ENCODE assay signal across 9 cellular contexts in genomic region chr16:85172465-85173071, GRCh38.
DNase-seq lines count a peak whose midpoint lies in the region; ATAC-seq and TF ChIP-seq lines count a peak whose summit lies in the region.
"Had no signal": no experiment of that assay in that cellular context is flagged by ENCODE, and none has a peak within 500 bp of the region (broad histone marks: within the 10 kb centered on the region; RNA-seq: fewer than 3 reads in every experiment).

No MANE protein-coding gene starts in this region.

- H2AK5ac ChIP-seq in mesendoderm (ENCODE audit: low read length): no peak overlapping the region

- no peak overlapping the region for H3K4me3 Mint-ChIP-seq in activated T-helper 1 cell treated with anti-CD3 and anti-CD28 coated beads, Interleukin-12 subunit alpha, Interleukin-12 subunit beta, Interleukin-2, Interleukin-4 antibody, amounts not matched to agents 30 ng/mL and 10 ng/mL and 1 ng/mL, durations not matched to agents 14 hours and 24 hours and 36 hours
- H3K4me3 Mint-ChIP-seq in activated T-cell treated with anti-CD3 and anti-CD28 coated beads, Interleukin-2, amount 50 U/mL, for 24 hours: no peak overlapping the region

- WGBS in mesendoderm (ENCODE audit: extremely low coverage, insufficient coverage, low lambda C conversion rate): no CpG with 5 or more reads among the region's 26 CpGs

- H2BK15ac ChIP-seq in mesendoderm (replicated peaks; ENCODE audit: low read depth): no peak overlapping the region

- H3K79me2 ChIP-seq in mesendoderm (ENCODE audit: control insufficient read depth, insufficient read depth, low read length): peaks cover 52% of the 10 kb centered on the region

- DNase-seq in ELR (ENCODE audit: low read depth) (peak; percentile 81), NCI-H1092 treated with DMSO at 0.1 percent for 48 hours (lab: John Stamatoyannopoulos, UW) (peak; percentile 85), cardiac fibroblast (ENCODE audit: low read depth in 2 of 2) (no peak), mesendoderm (peak; percentile 77), hippocampal formation (lab: John Stamatoyannopoulos, UW) (no peak), sciatic nerve (ENCODE audit: low spot score) (no peak)
- no peak for DNase-seq in activated T-helper 1 cell treated with anti-CD3 and anti-CD28 coated beads, Interleukin-12 subunit alpha, Interleukin-12 subunit beta, Interleukin-2, Interleukin-4 antibody, amounts not matched to agents 30 ng/mL and 10 ng/mL and 1 ng/mL, durations not matched to agents 14 hours and 24 hours and 36 hours (ENCODE audit: low spot score)
- DNase-seq in activated T-cell treated with anti-CD3 and anti-CD28 coated beads, Interleukin-2, amount 50 U/mL, for 24 hours: no peak

- H3K36me3 ChIP-seq in mesendoderm (ENCODE audit: control insufficient read depth, insufficient read depth, low read length): no peaks in the 10 kb centered on the region
- H3K36me3 ChIP-seq: neutrophil had no signal

- no peak overlapping the region for H2BK5ac ChIP-seq in mesendoderm (ENCODE audit: low read length)

- peaks cover 44% of the 10 kb centered on the region for H3K27me3 Mint-ChIP-seq in activated T-helper 1 cell treated with anti-CD3 and anti-CD28 coated beads, Interleukin-12 subunit alpha, Interleukin-12 subunit beta, Interleukin-2, Interleukin-4 antibody, amounts not matched to agents 30 ng/mL and 10 ng/mL and 1 ng/mL, durations not matched to agents 14 hours and 24 hours and 36 hours (ENCODE audit: insufficient read depth)
- H3K27me3 Mint-ChIP-seq in activated T-cell treated with anti-CD3 and anti-CD28 coated beads, Interleukin-2, amount 50 U/mL, for 24 hours: peaks cover 83% of the 10 kb centered on the region

- H3K4me3 ChIP-seq in cardiac fibroblast (replicated peaks in 1 of 2; ENCODE audit: low read depth in 2 of 2, low read length in 2 of 2) (peak overlapping the region; percentile 7 to 47), mesendoderm (ENCODE audit: low read length) (peak overlapping the region; percentile 13)

- H3K9ac ChIP-seq in mesendoderm (ENCODE audit: low read length): peak overlapping the region; percentile 64

- H3K4me1 Mint-ChIP-seq in activated T-helper 1 cell treated with anti-CD3 and anti-CD28 coated beads, Interleukin-12 subunit alpha, Interleukin-12 subunit beta, Interleukin-2, Interleukin-4 antibody, amounts not matched to agents 30 ng/mL and 10 ng/mL and 1 ng/mL, durations not matched to agents 14 hours and 24 hours and 36 hours (ENCODE audit: low read depth): no peaks in the 10 kb centered on the region
- H3K4me1 Mint-ChIP-seq in activated T-cell treated with anti-CD3 and anti-CD28 coated beads, Interleukin-2, amount 50 U/mL, for 24 hours (ENCODE audit: low read depth): peaks cover 5% of the 10 kb centered on the region

- H3K27ac ChIP-seq in mesendoderm (ENCODE audit: low read depth, low read length): no peak overlapping the region
- H3K27ac ChIP-seq: neutrophil had no signal

- TF ChIP-seq CTCF in cardiac fibroblast (IDR thresholded peaks at IDR 0.05; ENCODE audit: low read depth, low read length): no peak

- peak overlapping the region; percentile 68 for H3K56ac ChIP-seq in mesendoderm (ENCODE audit: low read length)

- ATAC-seq in sciatic nerve: no peak

- H3K4me2 ChIP-seq in mesendoderm (ENCODE audit: low read length): peak overlapping the region; percentile 50

- peak overlapping the region; percentile 48 for H3K23ac ChIP-seq in mesendoderm (ENCODE audit: low read length)

- H3K36me3 Mint-ChIP-seq in activated T-helper 1 cell treated with anti-CD3 and anti-CD28 coated beads, Interleukin-12 subunit alpha, Interleukin-12 subunit beta, Interleukin-2, Interleukin-4 antibody, amounts not matched to agents 30 ng/mL and 10 ng/mL and 1 ng/mL, durations not matched to agents 14 hours and 24 hours and 36 hours (ENCODE audit: low read depth): no peaks in the 10 kb centered on the region
- H3K36me3 Mint-ChIP-seq in activated T-cell treated with anti-CD3 and anti-CD28 coated beads, Interleukin-2, amount 50 U/mL, for 24 hours (ENCODE audit: low read depth): no peaks in the 10 kb centered on the region

- H3K9me3 Mint-ChIP-seq in activated T-helper 1 cell treated with anti-CD3 and anti-CD28 coated beads, Interleukin-12 subunit alpha, Interleukin-12 subunit beta, Interleukin-2, Interleukin-4 antibody, amounts not matched to agents 30 ng/mL and 10 ng/mL and 1 ng/mL, durations not matched to agents 14 hours and 24 hours and 36 hours: no peaks in the 10 kb centered on the region
- no peaks in the 10 kb centered on the region for H3K9me3 Mint-ChIP-seq in activated T-cell treated with anti-CD3 and anti-CD28 coated beads, Interleukin-2, amount 50 U/mL, for 24 hours

- no peak overlapping the region for H4K5ac ChIP-seq in mesendoderm (ENCODE audit: low read length)

- H3K4me1 ChIP-seq in mesendoderm (ENCODE audit: control insufficient read depth, low read depth, low read length): peaks cover 14% of the 10 kb centered on the region

- H4K8ac ChIP-seq in mesendoderm (ENCODE audit: low read depth, low read length): no peak overlapping the region

- peaks cover 20% of the 10 kb centered on the region for H3K79me1 ChIP-seq in mesendoderm (ENCODE audit: low read length)

- no peak overlapping the region for H3K4ac ChIP-seq in mesendoderm (ENCODE audit: low read depth, low read length)

- no peak overlapping the region for H3K27ac Mint-ChIP-seq in activated T-helper 1 cell treated with anti-CD3 and anti-CD28 coated beads, Interleukin-12 subunit alpha, Interleukin-12 subunit beta, Interleukin-2, Interleukin-4 antibody, amounts not matched to agents 30 ng/mL and 10 ng/mL and 1 ng/mL, durations not matched to agents 14 hours and 24 hours and 36 hours
- H3K27ac Mint-ChIP-seq in activated T-cell treated with anti-CD3 and anti-CD28 coated beads, Interleukin-2, amount 50 U/mL, for 24 hours: no peak overlapping the region

- H3K27me3 ChIP-seq in mesendoderm (ENCODE audit: insufficient read depth, low read length, poor library complexity): no peaks in the 10 kb centered on the region

- H2BK120ac ChIP-seq in mesendoderm (ENCODE audit: low read depth, low read length): no peak overlapping the region

- intact Hi-C loops in activated T-helper 1 cell treated with anti-CD3 and anti-CD28 coated beads, Interleukin-12 subunit alpha, Interleukin-12 subunit beta, Interleukin-2, Interleukin-4 antibody, amounts not matched to agents 30 ng/mL and 10 ng/mL and 1 ng/mL, durations not matched to agents 14 hours and 24 hours and 36 hours (cut with micrococcal nuclease): no loop called here
- intact Hi-C loops in sciatic nerve (cut with DNase I): no loop called here

- H3K18ac ChIP-seq in mesendoderm (ENCODE audit: low read length): no peak overlapping the region

Comparison
In these comparisons a context has a peak if more than half of its experiments do, and no peak if none do; other contexts are left out.
1. DNase-seq: peak in ELR (single experiment), NCI-H1092 treated with DMSO at 0.1 percent for 48 hours (single experiment) and mesendoderm (single experiment); none in cardiac fibroblast (0 of 2), activated T-helper 1 cell treated with anti-CD3 and anti-CD28 coated beads, Interleukin-12 subunit alpha, Interleukin-12 subunit beta, Interleukin-2, Interleukin-4 antibody, amounts not matched to agents 30 ng/mL and 10 ng/mL and 1 ng/mL, durations not matched to agents 14 hours and 24 hours and 36 hours (single experiment), hippocampal formation (0 of 2), sciatic nerve (single experiment) and activated T-cell treated with anti-CD3 and anti-CD28 coated beads, Interleukin-2, amount 50 U/mL, for 24 hours (single experiment).